ENCODE assay signal across 8 cellular contexts in genomic region chr17:68291836-68292688, GRCh38. TPM values are rescaled to one million over a fixed set of nuclear protein-coding genes. Genes with fewer than 3 reads are reported as not detected.
DNase-seq lines count a peak whose midpoint lies in the region; ATAC-seq and TF ChIP-seq lines count a peak whose summit lies in the region.

No MANE protein-coding gene starts in this region.

- H3K4me1 Mint-ChIP-seq in WTC11 = peaks cover 64% of the 10 kb centered on the region

- peaks cover 50% of the 10 kb centered on the region for H3K27me3 Mint-ChIP-seq in WTC11 (ENCODE audit: low read depth)

- peak overlapping the region; percentile 68 for H3K4me3 Mint-ChIP-seq in WTC11

- CTCF ChIA-PET in WTC11 (lab: Charles Lee) = interaction anchor here (1.2 to 1.7 kb wide), 2 partner anchors 82 to 107 kb away, joined by 3 to 8 read pairs; no protein-coding TSS in a partner anchor

- no peaks in the 10 kb centered on the region for H3K9me3 Mint-ChIP-seq in WTC11

- TF ChIP-seq CTCF in WTC11 (IDR thresholded peaks at IDR 0.05) (no peak), cardiac fibroblast (IDR thresholded peaks at IDR 0.05; ENCODE audit: low read depth, low read length) (no peak)

- peak overlapping the region; percentile 66 to 68 for H3K4me3 ChIP-seq in cardiac fibroblast (replicated peaks in 1 of 2; ENCODE audit: low read depth in 2 of 2, low read length in 2 of 2)

- POLR2A ChIA-PET in WTC11 (lab: Charles Lee) = interaction anchor here (0.8 to 1.4 kb wide), 5 partner anchors 9 to 127 kb away, joined by 3 to 9 read pairs (median 4); no protein-coding TSS in a partner anchor

- DNase-seq in NCI-H2029 (lab: John Stamatoyannopoulos, UW) = peak; percentile 62
- DNase-seq in NCI-H2029 treated with DMSO at 0.1 percent for 48 hours (lab: John Stamatoyannopoulos, UW) = no peak
- DNase-seq in NCI-H2081 treated with DMSO at 0.1 percent for 48 hours (lab: John Stamatoyannopoulos, UW) = peak; percentile 41
- peak; percentile 74 for DNase-seq in WTC11 (ENCODE audit: low spot score)
- peak; percentile 60 to 76 for DNase-seq in cardiac fibroblast (ENCODE audit: low read depth in 2 of 2)
- DNase-seq in kidney tubule cell (ENCODE audit: low spot score) = peak; percentile 86
- peak; percentile 69 to 81 (median 73) for DNase-seq in stimulated activated CD4-positive, alpha-beta T cell treated with anti-CD3 and anti-CD28 coated beads, Interleukin-1b, Interleukin-23, amount 100 ng/mL, for 24 hours (ENCODE audit: low read depth in 4 of 4, low spot score in 1 of 4)

- no peaks in the 10 kb centered on the region for H3K36me3 Mint-ChIP-seq in WTC11

- H3K27ac Mint-ChIP-seq in WTC11 = peak overlapping the region; percentile 31

- ATAC-seq in HG02884 (IDR thresholded peaks at IDR 0.05; ENCODE audit: unreplicated experiment) (peak; percentile 56), WTC11 (peak; percentile 53)

TF ChIP-seq in WTC11, 78 proteins besides CTCF, POLR2A, EP300 and RAD21 (continues in another document):
- TF ChIP-seq ZNF263 (CRISPR knock-in tag; IDR thresholded peaks at IDR 0.05; ENCODE audit: low read depth) (no peak), ESRRA (CRISPR knock-in tag; IDR thresholded peaks at IDR 0.05; ENCODE audit: borderline replicate concordance) (no peak), ZBTB21 (CRISPR knock-in tag; IDR thresholded peaks at IDR 0.05; ENCODE audit: borderline replicate concordance) (no peak), NR1H2 (CRISPR knock-in tag; IDR thresholded peaks at IDR 0.05) (no peak), SMAD3 (CRISPR knock-in tag; IDR thresholded peaks at IDR 0.05; ENCODE audit: borderline replicate concordance) (no peak), EMX1 (CRISPR knock-in tag; IDR thresholded peaks at IDR 0.05) (no peak), RORB (CRISPR knock-in tag; IDR thresholded peaks at IDR 0.05) (no peak), ETV6 (CRISPR knock-in tag; IDR thresholded peaks at IDR 0.05) (0 out of 2 replicates have a peak, but pooled peaks have one; percentile 19), MXD4 (CRISPR knock-in tag; IDR thresholded peaks at IDR 0.05; ENCODE audit: borderline replicate concordance) (no peak), CBFB (CRISPR knock-in tag; IDR thresholded peaks at IDR 0.05; ENCODE audit: low read depth) (no peak), ZNF121 (CRISPR knock-in tag; IDR thresholded peaks at IDR 0.05) (no peak), ZNF423 (CRISPR knock-in tag; IDR thresholded peaks at IDR 0.05) (no peak), TEAD4 (CRISPR knock-in tag; IDR thresholded peaks at IDR 0.05) (no peak), E2F4 (CRISPR knock-in tag; IDR thresholded peaks at IDR 0.05; ENCODE audit: borderline replicate concordance, low read depth) (no peak; the same call in 1 of the 2 replicates), TP53 (CRISPR knock-in tag; IDR thresholded peaks at IDR 0.05) (no peak), ZNF396 (CRISPR knock-in tag; IDR thresholded peaks at IDR 0.05; ENCODE audit: borderline replicate concordance) (no peak), FOXK1 (CRISPR knock-in tag; IDR thresholded peaks at IDR 0.05) (peak; percentile 45; the same call in 1 of the 2 replicates), ZNF416 (CRISPR knock-in tag; IDR thresholded peaks at IDR 0.05) (peak; percentile 32; the same call in 1 of the 2 replicates), NFATC4 (CRISPR knock-in tag; IDR thresholded peaks at IDR 0.05) (no peak), RELA (CRISPR knock-in tag; IDR thresholded peaks at IDR 0.05; ENCODE audit: borderline replicate concordance) (no peak), GABPB1 (CRISPR knock-in tag; IDR thresholded peaks at IDR 0.05) (peak; percentile 70; the same call in 1 of the 2 replicates)
- TF ChIP-seq, protein P1, sequence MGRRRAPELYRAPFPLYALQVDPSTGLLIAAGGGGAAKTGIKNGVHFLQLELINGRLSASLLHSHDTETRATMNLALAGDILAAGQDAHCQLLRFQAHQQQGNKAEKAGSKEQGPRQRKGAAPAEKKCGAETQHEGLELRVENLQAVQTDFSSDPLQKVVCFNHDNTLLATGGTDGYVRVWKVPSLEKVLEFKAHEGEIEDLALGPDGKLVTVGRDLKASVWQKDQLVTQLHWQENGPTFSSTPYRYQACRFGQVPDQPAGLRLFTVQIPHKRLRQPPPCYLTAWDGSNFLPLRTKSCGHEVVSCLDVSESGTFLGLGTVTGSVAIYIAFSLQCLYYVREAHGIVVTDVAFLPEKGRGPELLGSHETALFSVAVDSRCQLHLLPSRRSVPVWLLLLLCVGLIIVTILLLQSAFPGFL (CRISPR knock-in tag; IDR thresholded peaks at IDR 0.05; ENCODE audit: borderline replicate concordance) = no peak
- TF ChIP-seq, protein P2, sequence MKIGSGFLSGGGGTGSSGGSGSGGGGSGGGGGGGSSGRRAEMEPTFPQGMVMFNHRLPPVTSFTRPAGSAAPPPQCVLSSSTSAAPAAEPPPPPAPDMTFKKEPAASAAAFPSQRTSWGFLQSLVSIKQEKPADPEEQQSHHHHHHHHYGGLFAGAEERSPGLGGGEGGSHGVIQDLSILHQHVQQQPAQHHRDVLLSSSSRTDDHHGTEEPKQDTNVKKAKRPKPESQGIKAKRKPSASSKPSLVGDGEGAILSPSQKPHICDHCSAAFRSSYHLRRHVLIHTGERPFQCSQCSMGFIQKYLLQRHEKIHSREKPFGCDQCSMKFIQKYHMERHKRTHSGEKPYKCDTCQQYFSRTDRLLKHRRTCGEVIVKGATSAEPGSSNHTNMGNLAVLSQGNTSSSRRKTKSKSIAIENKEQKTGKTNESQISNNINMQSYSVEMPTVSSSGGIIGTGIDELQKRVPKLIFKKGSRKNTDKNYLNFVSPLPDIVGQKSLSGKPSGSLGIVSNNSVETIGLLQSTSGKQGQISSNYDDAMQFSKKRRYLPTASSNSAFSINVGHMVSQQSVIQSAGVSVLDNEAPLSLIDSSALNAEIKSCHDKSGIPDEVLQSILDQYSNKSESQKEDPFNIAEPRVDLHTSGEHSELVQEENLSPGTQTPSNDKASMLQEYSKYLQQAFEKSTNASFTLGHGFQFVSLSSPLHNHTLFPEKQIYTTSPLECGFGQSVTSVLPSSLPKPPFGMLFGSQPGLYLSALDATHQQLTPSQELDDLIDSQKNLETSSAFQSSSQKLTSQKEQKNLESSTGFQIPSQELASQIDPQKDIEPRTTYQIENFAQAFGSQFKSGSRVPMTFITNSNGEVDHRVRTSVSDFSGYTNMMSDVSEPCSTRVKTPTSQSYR (CRISPR knock-in tag; IDR thresholded peaks at IDR 0.05) = no peak
- TF ChIP-seq, protein P3, sequence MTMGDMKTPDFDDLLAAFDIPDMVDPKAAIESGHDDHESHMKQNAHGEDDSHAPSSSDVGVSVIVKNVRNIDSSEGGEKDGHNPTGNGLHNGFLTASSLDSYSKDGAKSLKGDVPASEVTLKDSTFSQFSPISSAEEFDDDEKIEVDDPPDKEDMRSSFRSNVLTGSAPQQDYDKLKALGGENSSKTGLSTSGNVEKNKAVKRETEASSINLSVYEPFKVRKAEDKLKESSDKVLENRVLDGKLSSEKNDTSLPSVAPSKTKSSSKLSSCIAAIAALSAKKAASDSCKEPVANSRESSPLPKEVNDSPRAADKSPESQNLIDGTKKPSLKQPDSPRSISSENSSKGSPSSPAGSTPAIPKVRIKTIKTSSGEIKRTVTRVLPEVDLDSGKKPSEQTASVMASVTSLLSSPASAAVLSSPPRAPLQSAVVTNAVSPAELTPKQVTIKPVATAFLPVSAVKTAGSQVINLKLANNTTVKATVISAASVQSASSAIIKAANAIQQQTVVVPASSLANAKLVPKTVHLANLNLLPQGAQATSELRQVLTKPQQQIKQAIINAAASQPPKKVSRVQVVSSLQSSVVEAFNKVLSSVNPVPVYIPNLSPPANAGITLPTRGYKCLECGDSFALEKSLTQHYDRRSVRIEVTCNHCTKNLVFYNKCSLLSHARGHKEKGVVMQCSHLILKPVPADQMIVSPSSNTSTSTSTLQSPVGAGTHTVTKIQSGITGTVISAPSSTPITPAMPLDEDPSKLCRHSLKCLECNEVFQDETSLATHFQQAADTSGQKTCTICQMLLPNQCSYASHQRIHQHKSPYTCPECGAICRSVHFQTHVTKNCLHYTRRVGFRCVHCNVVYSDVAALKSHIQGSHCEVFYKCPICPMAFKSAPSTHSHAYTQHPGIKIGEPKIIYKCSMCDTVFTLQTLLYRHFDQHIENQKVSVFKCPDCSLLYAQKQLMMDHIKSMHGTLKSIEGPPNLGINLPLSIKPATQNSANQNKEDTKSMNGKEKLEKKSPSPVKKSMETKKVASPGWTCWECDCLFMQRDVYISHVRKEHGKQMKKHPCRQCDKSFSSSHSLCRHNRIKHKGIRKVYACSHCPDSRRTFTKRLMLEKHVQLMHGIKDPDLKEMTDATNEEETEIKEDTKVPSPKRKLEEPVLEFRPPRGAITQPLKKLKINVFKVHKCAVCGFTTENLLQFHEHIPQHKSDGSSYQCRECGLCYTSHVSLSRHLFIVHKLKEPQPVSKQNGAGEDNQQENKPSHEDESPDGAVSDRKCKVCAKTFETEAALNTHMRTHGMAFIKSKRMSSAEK (CRISPR knock-in tag; IDR thresholded peaks at IDR 0.05; ENCODE audit: borderline replicate concordance) = no peak
- TF ChIP-seq, protein P4, sequence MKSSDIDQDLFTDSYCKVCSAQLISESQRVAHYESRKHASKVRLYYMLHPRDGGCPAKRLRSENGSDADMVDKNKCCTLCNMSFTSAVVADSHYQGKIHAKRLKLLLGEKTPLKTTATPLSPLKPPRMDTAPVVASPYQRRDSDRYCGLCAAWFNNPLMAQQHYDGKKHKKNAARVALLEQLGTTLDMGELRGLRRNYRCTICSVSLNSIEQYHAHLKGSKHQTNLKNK (CRISPR knock-in tag; IDR thresholded peaks at IDR 0.05) = no peak

RNA-seq across cellular contexts. Expression of gene ARSG, which starts 0.8 kb away (rescaled TPM):
- total RNA-seq in WTC11 (2021) = 6.9 to 7.9 TPM (median 7.5 TPM) in 3 replicates

RNA-seq across cellular contexts. Expression of gene SLC16A6, which starts 1.1 kb away (rescaled TPM):
- total RNA-seq in WTC11 (2021) = 0.14 to 0.22 TPM (median 0.16 TPM) in 3 replicates

RNA-seq across cellular contexts. Expression of gene AMZ2, which starts 44.2 kb away (rescaled TPM):
- 54.6 to 79.0 TPM (median 73.6 TPM) in 3 replicates for total RNA-seq in WTC11 (2021)
